Comparison of ENCODE assay signal across 2 cellular contexts in the genomic region with DNA sequence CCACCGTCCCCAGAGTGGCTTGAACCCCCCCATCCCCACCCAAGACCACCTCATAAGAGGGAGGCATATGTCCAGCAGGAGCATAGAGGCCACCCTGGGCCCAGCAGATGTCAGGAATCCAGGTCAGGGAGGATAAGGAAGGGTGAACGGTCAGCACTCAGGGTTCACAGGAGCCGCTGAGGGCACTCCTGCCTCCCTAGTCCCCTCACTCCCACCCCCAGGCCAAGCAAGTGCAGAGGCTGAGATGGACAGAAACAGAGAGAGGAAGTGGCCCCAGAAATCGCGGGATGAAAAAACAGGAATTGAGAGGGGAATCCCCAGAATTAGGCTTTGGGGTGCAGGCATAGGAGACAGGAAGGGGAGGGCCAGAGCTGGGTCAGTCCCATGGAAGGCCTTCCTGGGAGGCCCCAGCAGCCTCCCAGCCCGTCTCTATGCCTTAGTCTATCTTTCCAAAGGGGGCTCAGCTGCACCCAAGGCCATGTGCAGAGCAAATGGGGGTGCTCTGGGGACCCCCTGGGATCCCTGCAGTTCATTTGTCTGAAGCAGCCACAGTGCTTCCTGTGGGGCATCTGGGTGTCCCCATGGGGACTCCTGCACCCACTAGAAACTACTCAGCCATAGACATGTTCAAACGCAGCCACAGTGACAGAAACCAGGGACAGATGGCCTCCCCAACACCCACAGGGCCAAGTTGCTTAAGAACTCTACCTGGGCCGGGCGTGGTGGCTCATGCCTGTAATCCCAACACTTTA.
TF ChIP-seq lines count a peak whose summit lies in the region.

No MANE protein-coding gene starts in this region.

TF ChIP-seq in SK-N-SH, 30 proteins besides CTCF, POLR2A, EP300 and RAD21 (continued from another document):
- no peak for TF ChIP-seq ELF1 (IDR thresholded peaks at IDR 0.05)
- TF ChIP-seq NFIC (IDR thresholded peaks at IDR 0.05; ENCODE audit: borderline replicate concordance): no peak
- TF ChIP-seq FOXJ3 (CRISPR knock-in tag; IDR thresholded peaks at IDR 0.05): no peak
- TF ChIP-seq MEF2A (IDR thresholded peaks at IDR 0.05; ENCODE audit: borderline replicate concordance, low read depth): no peak
- no peak for TF ChIP-seq JUND (IDR thresholded peaks at IDR 0.05)
- TF ChIP-seq RCOR1 (IDR thresholded peaks at IDR 0.05; ENCODE audit: low read length): no peak
- no peak for TF ChIP-seq GATA2 (CRISPR knock-in tag; IDR thresholded peaks at IDR 0.05)
- no peak for TF ChIP-seq USF2 (IDR thresholded peaks at IDR 0.05; ENCODE audit: borderline replicate concordance, low read depth, low read length)
- no peak for TF ChIP-seq RFX5 (IDR thresholded peaks at IDR 0.05; ENCODE audit: low read length)
- TF ChIP-seq SIN3A (IDR thresholded peaks at IDR 0.05; ENCODE audit: borderline replicate concordance, low read depth, low read length): no peak
- TF ChIP-seq GABPA (IDR thresholded peaks at IDR 0.05; ENCODE audit: low read depth): no peak
- TF ChIP-seq CHD2 (IDR thresholded peaks at IDR 0.05; ENCODE audit: low read length, partially characterized antibody): no peak
- TF ChIP-seq, protein P1, sequence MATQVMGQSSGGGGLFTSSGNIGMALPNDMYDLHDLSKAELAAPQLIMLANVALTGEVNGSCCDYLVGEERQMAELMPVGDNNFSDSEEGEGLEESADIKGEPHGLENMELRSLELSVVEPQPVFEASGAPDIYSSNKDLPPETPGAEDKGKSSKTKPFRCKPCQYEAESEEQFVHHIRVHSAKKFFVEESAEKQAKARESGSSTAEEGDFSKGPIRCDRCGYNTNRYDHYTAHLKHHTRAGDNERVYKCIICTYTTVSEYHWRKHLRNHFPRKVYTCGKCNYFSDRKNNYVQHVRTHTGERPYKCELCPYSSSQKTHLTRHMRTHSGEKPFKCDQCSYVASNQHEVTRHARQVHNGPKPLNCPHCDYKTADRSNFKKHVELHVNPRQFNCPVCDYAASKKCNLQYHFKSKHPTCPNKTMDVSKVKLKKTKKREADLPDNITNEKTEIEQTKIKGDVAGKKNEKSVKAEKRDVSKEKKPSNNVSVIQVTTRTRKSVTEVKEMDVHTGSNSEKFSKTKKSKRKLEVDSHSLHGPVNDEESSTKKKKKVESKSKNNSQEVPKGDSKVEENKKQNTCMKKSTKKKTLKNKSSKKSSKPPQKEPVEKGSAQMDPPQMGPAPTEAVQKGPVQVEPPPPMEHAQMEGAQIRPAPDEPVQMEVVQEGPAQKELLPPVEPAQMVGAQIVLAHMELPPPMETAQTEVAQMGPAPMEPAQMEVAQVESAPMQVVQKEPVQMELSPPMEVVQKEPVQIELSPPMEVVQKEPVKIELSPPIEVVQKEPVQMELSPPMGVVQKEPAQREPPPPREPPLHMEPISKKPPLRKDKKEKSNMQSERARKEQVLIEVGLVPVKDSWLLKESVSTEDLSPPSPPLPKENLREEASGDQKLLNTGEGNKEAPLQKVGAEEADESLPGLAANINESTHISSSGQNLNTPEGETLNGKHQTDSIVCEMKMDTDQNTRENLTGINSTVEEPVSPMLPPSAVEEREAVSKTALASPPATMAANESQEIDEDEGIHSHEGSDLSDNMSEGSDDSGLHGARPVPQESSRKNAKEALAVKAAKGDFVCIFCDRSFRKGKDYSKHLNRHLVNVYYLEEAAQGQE (IDR thresholded peaks at IDR 0.05; ENCODE audit: low read depth, low read length): no peak
- TF ChIP-seq FOSL2 (IDR thresholded peaks at IDR 0.05; ENCODE audit: borderline replicate concordance, low read depth): no peak
- no peak for TF ChIP-seq TCF12 (IDR thresholded peaks at IDR 0.05)
- TF ChIP-seq MXI1 (IDR thresholded peaks at IDR 0.05; ENCODE audit: low read depth, low read length): no peak
- no peak for TF ChIP-seq FOXM1 (IDR thresholded peaks at IDR 0.05; ENCODE audit: low read depth)
- no peak for TF ChIP-seq ZBTB33 (IDR thresholded peaks at IDR 0.05; ENCODE audit: borderline replicate concordance, low read depth)
TF ChIP-seq in SK-N-SH: peak in this region for 0.

TF ChIP-seq in SK-N-SH treated with all-trans-retinoic acid at 6 μM for 48 hours, 23 proteins besides CTCF, POLR2A, EP300 and RAD21 (continued from another document):
- TF ChIP-seq, protein P2, sequence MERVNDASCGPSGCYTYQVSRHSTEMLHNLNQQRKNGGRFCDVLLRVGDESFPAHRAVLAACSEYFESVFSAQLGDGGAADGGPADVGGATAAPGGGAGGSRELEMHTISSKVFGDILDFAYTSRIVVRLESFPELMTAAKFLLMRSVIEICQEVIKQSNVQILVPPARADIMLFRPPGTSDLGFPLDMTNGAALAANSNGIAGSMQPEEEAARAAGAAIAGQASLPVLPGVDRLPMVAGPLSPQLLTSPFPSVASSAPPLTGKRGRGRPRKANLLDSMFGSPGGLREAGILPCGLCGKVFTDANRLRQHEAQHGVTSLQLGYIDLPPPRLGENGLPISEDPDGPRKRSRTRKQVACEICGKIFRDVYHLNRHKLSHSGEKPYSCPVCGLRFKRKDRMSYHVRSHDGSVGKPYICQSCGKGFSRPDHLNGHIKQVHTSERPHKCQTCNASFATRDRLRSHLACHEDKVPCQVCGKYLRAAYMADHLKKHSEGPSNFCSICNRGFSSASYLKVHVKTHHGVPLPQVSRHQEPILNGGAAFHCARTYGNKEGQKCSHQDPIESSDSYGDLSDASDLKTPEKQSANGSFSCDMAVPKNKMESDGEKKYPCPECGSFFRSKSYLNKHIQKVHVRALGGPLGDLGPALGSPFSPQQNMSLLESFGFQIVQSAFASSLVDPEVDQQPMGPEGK (CRISPR knock-in tag; IDR thresholded peaks at IDR 0.05; ENCODE audit: borderline replicate concordance): no peak
- TF ChIP-seq ZNF565 (CRISPR knock-in tag; conservative IDR thresholded peaks at IDR 0.05; ENCODE audit: low read depth): no peak
- TF ChIP-seq CSDC2 (CRISPR knock-in tag; IDR thresholded peaks at IDR 0.05): no peak
- no peak for TF ChIP-seq SNAI2 (CRISPR knock-in tag; IDR thresholded peaks at IDR 0.05)
- no peak for TF ChIP-seq PPARA (CRISPR knock-in tag; IDR thresholded peaks at IDR 0.05; ENCODE audit: borderline replicate concordance)
- no peak for TF ChIP-seq GLIS3 (CRISPR knock-in tag; IDR thresholded peaks at IDR 0.05)
- TF ChIP-seq ISL1 (CRISPR knock-in tag; IDR thresholded peaks at IDR 0.05): no peak
- no peak for TF ChIP-seq ZFP3 (CRISPR knock-in tag; IDR thresholded peaks at IDR 0.05)
